Comparison of ENCODE assay signal across 18 cellular contexts in the genomic region with DNA sequence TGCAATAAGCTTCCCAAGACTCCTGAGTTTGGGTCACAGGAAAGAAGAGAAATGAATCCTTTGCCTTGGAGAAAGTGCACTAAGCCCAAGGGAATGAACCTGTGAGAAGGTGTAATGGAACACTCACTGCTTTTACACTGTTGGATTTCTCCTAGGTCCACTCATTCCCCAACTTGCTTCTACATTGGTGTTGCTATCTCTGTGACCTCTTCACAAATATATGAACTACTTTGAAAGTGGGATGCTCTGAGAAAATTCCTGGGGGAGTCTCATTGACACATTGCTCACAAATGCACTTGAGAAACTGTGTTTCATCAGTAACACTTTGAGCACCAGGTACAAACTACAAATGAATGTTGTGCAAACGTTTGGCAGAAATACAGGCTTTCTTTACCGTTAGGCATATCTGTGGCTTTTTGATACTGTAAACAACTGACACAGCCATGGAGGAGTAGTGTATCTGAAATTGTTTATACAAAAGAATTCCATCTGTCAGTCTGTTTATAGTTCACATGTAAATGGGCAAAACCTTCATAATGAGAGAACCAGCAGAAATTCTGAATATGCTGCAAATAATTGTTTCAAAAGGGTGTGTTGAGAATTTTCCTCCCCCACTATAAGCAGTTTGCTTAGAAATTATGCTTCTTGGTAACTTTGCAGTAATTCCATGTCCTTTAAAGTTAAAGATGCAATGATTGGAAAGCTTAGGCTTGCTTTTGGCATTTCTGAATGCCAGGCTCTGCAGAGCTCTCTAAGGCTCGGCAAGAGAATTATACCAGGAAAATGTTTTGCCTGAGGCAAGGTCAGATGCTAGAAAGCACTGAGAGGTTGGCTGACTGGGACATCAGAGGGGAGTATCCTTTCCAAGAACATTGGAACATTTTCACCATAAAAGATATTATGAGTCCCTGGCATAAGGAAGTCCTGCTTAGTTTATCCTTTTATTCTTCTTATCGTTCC.
DNase-seq lines count a peak whose midpoint lies in the region; ATAC-seq and TF ChIP-seq lines count a peak whose summit lies in the region.
"Had no signal": no experiment of that assay in that cellular context is flagged by ENCODE, and none has a peak within 500 bp of the region (broad histone marks: within the 10 kb centered on the region; RNA-seq: fewer than 3 reads in every experiment).

No MANE protein-coding gene starts in this region.

- intact Hi-C loops in transverse colon (cut with DNase I; ENCODE audit: low total_unique reads): no loop called here

- no peak for ATAC-seq in HG03342 (IDR thresholded peaks at IDR 0.05; ENCODE audit: unreplicated experiment)
- ATAC-seq: T-cell had no signal

- in situ Hi-C loops in transverse colon (cut with MboI; ENCODE audit: low pct_ligation_motif_present in 1 of 4, low pct_unique_long_range_greater_than_20kb in 1 of 4, low sequenced_read_pairs in 3 of 4): no loop called here

- peak overlapping the region in 3 of 4 donors; percentile 5 to 52 (median 13) for H3K27ac ChIP-seq in transverse colon
- H3K27ac ChIP-seq: adrenal gland, C4-2B, coronary artery, epithelial cell of prostate, WERI-Rb-1 had no signal

- H3K9me3 ChIP-seq in transverse colon: peaks cover 3 to 8% of the 10 kb centered on the region in 2 donors
- H3K9me3 ChIP-seq: adrenal gland had no signal

- no peaks in the 10 kb centered on the region for H3K27me3 ChIP-seq in transverse colon
- H3K27me3 ChIP-seq: adrenal gland had no signal

- WGBS in transverse colon (ENCODE audit: low coverage in 1 of 2), 2 donors: 47 to 57% methylated on average over 4 of the region's 4 CpGs

- peaks cover 0 to 6% (median 0%) of the 10 kb centered on the region in 4 donors for H3K4me1 ChIP-seq in transverse colon
- H3K4me1 ChIP-seq: adrenal gland had no signal

- TF ChIP-seq CTCF in HFF-Myc (IDR thresholded peaks at IDR 0.05; ENCODE audit: low read depth, low read length, missing control alignments): no peak
- TF ChIP-seq CTCF in foreskin fibroblast (IDR thresholded peaks at IDR 0.05; ENCODE audit: low read depth, low read length): no peak
- TF ChIP-seq CTCF in transverse colon (IDR thresholded peaks at IDR 0.05): no peak

- no peak for TF ChIP-seq POLR2A in transverse colon (IDR thresholded peaks at IDR 0.05)

- peak; percentile 59 for DNase-seq in HFF-Myc (ENCODE audit: extremely low read depth, low read depth)
- peak; percentile 28 for DNase-seq in amniotic stem cell (lab: John Stamatoyannopoulos, UW)
- DNase-seq in foreskin fibroblast: peak; percentile 40 to 81
- no peak for DNase-seq in transverse colon
- no peak for DNase-seq in HT-29 (ENCODE audit: low spot score)
- no peak for DNase-seq in activated CD4-positive, alpha-beta T cell treated with anti-CD3 and anti-CD28 coated beads, Interleukin-2, amount 50 U/mL, for 1 hour
- DNase-seq: DMS153; hypothalamus; nucleus accumbens; stimulated activated CD4-positive, alpha-beta T cell treated with anti-CD3 and anti-CD28 coated beads, Interleukin-4, amount 100 ng/mL, for 24 hours; stimulated activated CD8-positive, alpha-beta memory T cell treated with anti-CD3 and anti-CD28 coated beads, Interleukin-4, amount 100 ng/mL, for 48 hours; T-cell; WERI-Rb-1 had no signal

- no peak for TF ChIP-seq EP300 in transverse colon (IDR thresholded peaks at IDR 0.05; ENCODE audit: low read depth)

- H3K36me3 ChIP-seq in transverse colon: no peaks in the 10 kb centered on the region
- H3K36me3 ChIP-seq: adrenal gland, WERI-Rb-1 had no signal

- H3K4me3 ChIP-seq in HFF-Myc (replicated peaks; ENCODE audit: low read depth, low read length): no peak overlapping the region
- H3K4me3 ChIP-seq in foreskin fibroblast (ENCODE audit: low read depth in 1 of 2, low read length in 2 of 2): no peak overlapping the region
- no peak overlapping the region for H3K4me3 ChIP-seq in transverse colon
- H3K4me3 ChIP-seq: adrenal gland, coronary artery had no signal

Comparison
In these comparisons a context has a peak if more than half of its experiments do, and no peak if none do; other contexts are left out.
1. DNase-seq: peak in HFF-Myc (single experiment), amniotic stem cell (single experiment) and foreskin fibroblast (2 of 2); none in transverse colon (single experiment), HT-29 (single experiment) and activated CD4-positive, alpha-beta T cell treated with anti-CD3 and anti-CD28 coated beads, Interleukin-2, amount 50 U/mL, for 1 hour (single experiment).